In the genomic region with DNA sequence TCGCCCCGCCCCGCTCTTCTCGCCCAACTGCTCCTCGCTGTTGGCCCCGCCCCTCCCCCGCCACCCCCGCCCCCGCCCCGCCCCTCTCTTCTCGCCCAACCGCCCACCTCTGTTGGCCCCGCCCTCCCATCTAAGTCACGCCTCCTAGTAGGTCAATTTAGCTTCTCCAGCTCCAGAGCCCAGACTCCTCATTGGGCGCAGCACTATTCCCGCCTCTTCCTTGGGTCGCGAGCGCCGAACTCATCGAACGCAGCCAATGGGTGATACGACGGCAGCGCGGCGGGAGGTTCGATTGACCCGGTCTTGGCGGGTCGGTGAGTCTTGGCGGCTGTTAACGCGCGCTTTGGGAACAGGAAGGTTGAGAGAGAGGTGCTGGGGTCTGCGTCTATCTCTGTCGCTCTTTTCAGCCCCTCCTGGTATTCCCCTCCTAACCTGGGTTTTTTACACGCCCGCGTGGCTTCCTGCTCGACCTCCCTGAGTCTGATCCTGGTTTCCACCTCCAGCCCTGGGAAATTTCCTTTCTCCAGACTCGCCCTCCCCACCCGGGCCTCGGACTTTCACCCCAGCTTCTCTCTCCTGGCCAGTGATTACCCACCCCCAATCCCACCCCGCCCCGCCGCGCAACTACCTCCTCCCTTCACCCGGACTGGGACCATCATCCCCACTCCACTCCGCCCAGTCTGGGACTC, we compare ENCODE assay signal across 1 cellular context.
TF ChIP-seq lines count a peak whose summit lies in the region.

A gene (plus strand): TSS at position 331 of the 689 bp plus-strand sequence. CDS start 643 bp downstream, outside the sequence.

TF ChIP-seq in HepG2, 621 proteins besides CTCF, POLR2A, EP300 and RAD21 (continued from another document and continues in another):
- TF ChIP-seq CREM (IDR thresholded peaks at IDR 0.05) (peak; percentile 47; the same call in 1 of the 2 replicates), CREM (CRISPR knock-in tag; IDR thresholded peaks at IDR 0.05) (no peak), POLR2G (IDR thresholded peaks at IDR 0.05; ENCODE audit: low read depth, low read length) (peak; percentile 75), TAF1 (CRISPR knock-in tag; IDR thresholded peaks at IDR 0.05) (peak; percentile 65), TBX3 (IDR thresholded peaks at IDR 0.05; ENCODE audit: borderline replicate concordance) (0 out of 2 replicates have a peak, but pooled peaks have one; percentile 29), SOX5 (CRISPR knock-in tag; IDR thresholded peaks at IDR 0.05; ENCODE audit: borderline replicate concordance) (peak; percentile 41; the same call in 1 of the 2 replicates), TGIF2 (CRISPR knock-in tag; IDR thresholded peaks at IDR 0.05) (peak; percentile 98), LCORL (IDR thresholded peaks at IDR 0.05) (no peak), LCORL (CRISPR knock-in tag; IDR thresholded peaks at IDR 0.05) (no peak), YEATS2 (CRISPR knock-in tag; IDR thresholded peaks at IDR 0.05; ENCODE audit: borderline replicate concordance) (peak; percentile 92), RXRA (CRISPR knock-in tag; IDR thresholded peaks at IDR 0.05) (peak; percentile 72), TP53 (CRISPR knock-in tag; conservative IDR thresholded peaks at IDR 0.05) (0 out of 2 replicates have a peak, but pooled peaks have one; percentile 62), ZNF589 (CRISPR knock-in tag; conservative IDR thresholded peaks at IDR 0.05) (peak; percentile 94), MIER3 (CRISPR knock-in tag; IDR thresholded peaks at IDR 0.05; ENCODE audit: borderline replicate concordance) (peak; percentile 79; the same call in 1 of the 2 replicates), SETDB1 (CRISPR knock-in tag; IDR thresholded peaks at IDR 0.05; ENCODE audit: borderline replicate concordance) (no peak), ZNF703 (CRISPR knock-in tag; IDR thresholded peaks at IDR 0.05; ENCODE audit: borderline replicate concordance) (no peak), ZBTB1 (CRISPR knock-in tag; IDR thresholded peaks at IDR 0.05; ENCODE audit: borderline replicate concordance) (no peak), ZNF431 (CRISPR knock-in tag; IDR thresholded peaks at IDR 0.05; ENCODE audit: borderline replicate concordance, low read depth) (peak; percentile 76; the same call in 1 of the 2 replicates), RBM22 (optimal IDR thresholded peaks at IDR 0.05; ENCODE audit: low read length) (no peak), KDM5B (CRISPR knock-in tag; IDR thresholded peaks at IDR 0.05; ENCODE audit: borderline replicate concordance) (0 out of 2 replicates have a peak, but pooled peaks have one; percentile 62), ZNF891 (CRISPR knock-in tag; IDR thresholded peaks at IDR 0.05) (peak; percentile 15; the same call in 1 of the 2 replicates), SSRP1 (CRISPR knock-in tag; IDR thresholded peaks at IDR 0.05) (no peak), KAT8 (CRISPR knock-in tag; IDR thresholded peaks at IDR 0.05) (peak; percentile 79; the same call in 1 of the 2 replicates), ZNF773 (CRISPR knock-in tag; IDR thresholded peaks at IDR 0.05; ENCODE audit: borderline replicate concordance) (0 out of 2 replicates have a peak, but pooled peaks have one; percentile 50), ZNF772 (CRISPR knock-in tag; IDR thresholded peaks at IDR 0.05) (no peak), ZMYM4 (CRISPR knock-in tag; IDR thresholded peaks at IDR 0.05) (peak; percentile 70), ZNF430 (CRISPR knock-in tag; IDR thresholded peaks at IDR 0.05) (no peak), SMAD9 (CRISPR knock-in tag; IDR thresholded peaks at IDR 0.05) (no peak), ZFP90 (CRISPR knock-in tag; IDR thresholded peaks at IDR 0.05; ENCODE audit: borderline replicate concordance) (peak; percentile 15; the same call in 1 of the 2 replicates), ZNF546 (CRISPR knock-in tag; conservative IDR thresholded peaks at IDR 0.05) (peak; percentile 70; the same call in 1 of the 2 replicates), AGO2 (optimal IDR thresholded peaks at IDR 0.05; ENCODE audit: low read depth, low read length) (no peak), MEF2D (CRISPR knock-in tag; IDR thresholded peaks at IDR 0.05) (peak; percentile 20; the same call in 1 of the 2 replicates), ZNF121 (CRISPR knock-in tag; IDR thresholded peaks at IDR 0.05) (no peak), ZNF326 (CRISPR knock-in tag; IDR thresholded peaks at IDR 0.05; ENCODE audit: borderline replicate concordance) (no peak)
- TF ChIP-seq, protein P1, sequence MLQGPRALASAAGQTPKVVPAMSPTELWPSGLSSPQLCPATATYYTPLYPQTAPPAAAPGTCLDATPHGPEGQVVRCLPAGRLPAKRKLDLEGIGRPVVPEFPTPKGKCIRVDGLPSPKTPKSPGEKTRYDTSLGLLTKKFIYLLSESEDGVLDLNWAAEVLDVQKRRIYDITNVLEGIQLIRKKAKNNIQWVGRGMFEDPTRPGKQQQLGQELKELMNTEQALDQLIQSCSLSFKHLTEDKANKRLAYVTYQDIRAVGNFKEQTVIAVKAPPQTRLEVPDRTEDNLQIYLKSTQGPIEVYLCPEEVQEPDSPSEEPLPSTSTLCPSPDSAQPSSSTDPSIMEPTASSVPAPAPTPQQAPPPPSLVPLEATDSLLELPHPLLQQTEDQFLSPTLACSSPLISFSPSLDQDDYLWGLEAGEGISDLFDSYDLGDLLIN (CRISPR knock-in tag; IDR thresholded peaks at IDR 0.05; ENCODE audit: borderline replicate concordance) = peak; percentile 99; the same call in 1 of the 2 replicates
- TF ChIP-seq, protein P2, sequence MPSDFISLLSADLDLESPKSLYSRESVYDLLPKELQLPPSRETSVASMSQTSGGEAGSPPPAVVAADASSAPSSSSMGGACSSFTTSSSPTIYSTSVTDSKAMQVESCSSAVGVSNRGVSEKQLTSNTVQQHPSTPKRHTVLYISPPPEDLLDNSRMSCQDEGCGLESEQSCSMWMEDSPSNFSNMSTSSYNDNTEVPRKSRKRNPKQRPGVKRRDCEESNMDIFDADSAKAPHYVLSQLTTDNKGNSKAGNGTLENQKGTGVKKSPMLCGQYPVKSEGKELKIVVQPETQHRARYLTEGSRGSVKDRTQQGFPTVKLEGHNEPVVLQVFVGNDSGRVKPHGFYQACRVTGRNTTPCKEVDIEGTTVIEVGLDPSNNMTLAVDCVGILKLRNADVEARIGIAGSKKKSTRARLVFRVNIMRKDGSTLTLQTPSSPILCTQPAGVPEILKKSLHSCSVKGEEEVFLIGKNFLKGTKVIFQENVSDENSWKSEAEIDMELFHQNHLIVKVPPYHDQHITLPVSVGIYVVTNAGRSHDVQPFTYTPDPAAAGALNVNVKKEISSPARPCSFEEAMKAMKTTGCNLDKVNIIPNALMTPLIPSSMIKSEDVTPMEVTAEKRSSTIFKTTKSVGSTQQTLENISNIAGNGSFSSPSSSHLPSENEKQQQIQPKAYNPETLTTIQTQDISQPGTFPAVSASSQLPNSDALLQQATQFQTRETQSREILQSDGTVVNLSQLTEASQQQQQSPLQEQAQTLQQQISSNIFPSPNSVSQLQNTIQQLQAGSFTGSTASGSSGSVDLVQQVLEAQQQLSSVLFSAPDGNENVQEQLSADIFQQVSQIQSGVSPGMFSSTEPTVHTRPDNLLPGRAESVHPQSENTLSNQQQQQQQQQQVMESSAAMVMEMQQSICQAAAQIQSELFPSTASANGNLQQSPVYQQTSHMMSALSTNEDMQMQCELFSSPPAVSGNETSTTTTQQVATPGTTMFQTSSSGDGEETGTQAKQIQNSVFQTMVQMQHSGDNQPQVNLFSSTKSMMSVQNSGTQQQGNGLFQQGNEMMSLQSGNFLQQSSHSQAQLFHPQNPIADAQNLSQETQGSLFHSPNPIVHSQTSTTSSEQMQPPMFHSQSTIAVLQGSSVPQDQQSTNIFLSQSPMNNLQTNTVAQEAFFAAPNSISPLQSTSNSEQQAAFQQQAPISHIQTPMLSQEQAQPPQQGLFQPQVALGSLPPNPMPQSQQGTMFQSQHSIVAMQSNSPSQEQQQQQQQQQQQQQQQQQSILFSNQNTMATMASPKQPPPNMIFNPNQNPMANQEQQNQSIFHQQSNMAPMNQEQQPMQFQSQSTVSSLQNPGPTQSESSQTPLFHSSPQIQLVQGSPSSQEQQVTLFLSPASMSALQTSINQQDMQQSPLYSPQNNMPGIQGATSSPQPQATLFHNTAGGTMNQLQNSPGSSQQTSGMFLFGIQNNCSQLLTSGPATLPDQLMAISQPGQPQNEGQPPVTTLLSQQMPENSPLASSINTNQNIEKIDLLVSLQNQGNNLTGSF (CRISPR knock-in tag; IDR thresholded peaks at IDR 0.05) = peak; percentile 75; the same call in 1 of the 2 replicates
- TF ChIP-seq, protein P3, sequence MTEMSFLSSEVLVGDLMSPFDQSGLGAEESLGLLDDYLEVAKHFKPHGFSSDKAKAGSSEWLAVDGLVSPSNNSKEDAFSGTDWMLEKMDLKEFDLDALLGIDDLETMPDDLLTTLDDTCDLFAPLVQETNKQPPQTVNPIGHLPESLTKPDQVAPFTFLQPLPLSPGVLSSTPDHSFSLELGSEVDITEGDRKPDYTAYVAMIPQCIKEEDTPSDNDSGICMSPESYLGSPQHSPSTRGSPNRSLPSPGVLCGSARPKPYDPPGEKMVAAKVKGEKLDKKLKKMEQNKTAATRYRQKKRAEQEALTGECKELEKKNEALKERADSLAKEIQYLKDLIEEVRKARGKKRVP (CRISPR knock-in tag; IDR thresholded peaks at IDR 0.05) = peak in 1 of 2 experiments; percentile 77; a peak in 1 of 4 replicates
- TF ChIP-seq, protein P4, sequence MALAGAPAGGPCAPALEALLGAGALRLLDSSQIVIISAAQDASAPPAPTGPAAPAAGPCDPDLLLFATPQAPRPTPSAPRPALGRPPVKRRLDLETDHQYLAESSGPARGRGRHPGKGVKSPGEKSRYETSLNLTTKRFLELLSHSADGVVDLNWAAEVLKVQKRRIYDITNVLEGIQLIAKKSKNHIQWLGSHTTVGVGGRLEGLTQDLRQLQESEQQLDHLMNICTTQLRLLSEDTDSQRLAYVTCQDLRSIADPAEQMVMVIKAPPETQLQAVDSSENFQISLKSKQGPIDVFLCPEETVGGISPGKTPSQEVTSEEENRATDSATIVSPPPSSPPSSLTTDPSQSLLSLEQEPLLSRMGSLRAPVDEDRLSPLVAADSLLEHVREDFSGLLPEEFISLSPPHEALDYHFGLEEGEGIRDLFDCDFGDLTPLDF (CRISPR knock-in tag; IDR thresholded peaks at IDR 0.05) = peak; percentile 99
- TF ChIP-seq, protein P5, sequence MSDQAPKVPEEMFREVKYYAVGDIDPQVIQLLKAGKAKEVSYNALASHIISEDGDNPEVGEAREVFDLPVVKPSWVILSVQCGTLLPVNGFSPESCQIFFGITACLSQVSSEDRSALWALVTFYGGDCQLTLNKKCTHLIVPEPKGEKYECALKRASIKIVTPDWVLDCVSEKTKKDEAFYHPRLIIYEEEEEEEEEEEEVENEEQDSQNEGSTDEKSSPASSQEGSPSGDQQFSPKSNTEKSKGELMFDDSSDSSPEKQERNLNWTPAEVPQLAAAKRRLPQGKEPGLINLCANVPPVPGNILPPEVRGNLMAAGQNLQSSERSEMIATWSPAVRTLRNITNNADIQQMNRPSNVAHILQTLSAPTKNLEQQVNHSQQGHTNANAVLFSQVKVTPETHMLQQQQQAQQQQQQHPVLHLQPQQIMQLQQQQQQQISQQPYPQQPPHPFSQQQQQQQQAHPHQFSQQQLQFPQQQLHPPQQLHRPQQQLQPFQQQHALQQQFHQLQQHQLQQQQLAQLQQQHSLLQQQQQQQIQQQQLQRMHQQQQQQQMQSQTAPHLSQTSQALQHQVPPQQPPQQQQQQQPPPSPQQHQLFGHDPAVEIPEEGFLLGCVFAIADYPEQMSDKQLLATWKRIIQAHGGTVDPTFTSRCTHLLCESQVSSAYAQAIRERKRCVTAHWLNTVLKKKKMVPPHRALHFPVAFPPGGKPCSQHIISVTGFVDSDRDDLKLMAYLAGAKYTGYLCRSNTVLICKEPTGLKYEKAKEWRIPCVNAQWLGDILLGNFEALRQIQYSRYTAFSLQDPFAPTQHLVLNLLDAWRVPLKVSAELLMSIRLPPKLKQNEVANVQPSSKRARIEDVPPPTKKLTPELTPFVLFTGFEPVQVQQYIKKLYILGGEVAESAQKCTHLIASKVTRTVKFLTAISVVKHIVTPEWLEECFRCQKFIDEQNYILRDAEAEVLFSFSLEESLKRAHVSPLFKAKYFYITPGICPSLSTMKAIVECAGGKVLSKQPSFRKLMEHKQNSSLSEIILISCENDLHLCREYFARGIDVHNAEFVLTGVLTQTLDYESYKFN (CRISPR knock-in tag; conservative IDR thresholded peaks at IDR 0.05) = 0 out of 2 replicates have a peak, but pooled peaks have one; percentile 30
- TF ChIP-seq, protein P6, sequence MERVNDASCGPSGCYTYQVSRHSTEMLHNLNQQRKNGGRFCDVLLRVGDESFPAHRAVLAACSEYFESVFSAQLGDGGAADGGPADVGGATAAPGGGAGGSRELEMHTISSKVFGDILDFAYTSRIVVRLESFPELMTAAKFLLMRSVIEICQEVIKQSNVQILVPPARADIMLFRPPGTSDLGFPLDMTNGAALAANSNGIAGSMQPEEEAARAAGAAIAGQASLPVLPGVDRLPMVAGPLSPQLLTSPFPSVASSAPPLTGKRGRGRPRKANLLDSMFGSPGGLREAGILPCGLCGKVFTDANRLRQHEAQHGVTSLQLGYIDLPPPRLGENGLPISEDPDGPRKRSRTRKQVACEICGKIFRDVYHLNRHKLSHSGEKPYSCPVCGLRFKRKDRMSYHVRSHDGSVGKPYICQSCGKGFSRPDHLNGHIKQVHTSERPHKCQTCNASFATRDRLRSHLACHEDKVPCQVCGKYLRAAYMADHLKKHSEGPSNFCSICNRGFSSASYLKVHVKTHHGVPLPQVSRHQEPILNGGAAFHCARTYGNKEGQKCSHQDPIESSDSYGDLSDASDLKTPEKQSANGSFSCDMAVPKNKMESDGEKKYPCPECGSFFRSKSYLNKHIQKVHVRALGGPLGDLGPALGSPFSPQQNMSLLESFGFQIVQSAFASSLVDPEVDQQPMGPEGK (CRISPR knock-in tag; IDR thresholded peaks at IDR 0.05) = peak; percentile 21; the same call in 1 of the 2 replicates
- TF ChIP-seq, protein P7, sequence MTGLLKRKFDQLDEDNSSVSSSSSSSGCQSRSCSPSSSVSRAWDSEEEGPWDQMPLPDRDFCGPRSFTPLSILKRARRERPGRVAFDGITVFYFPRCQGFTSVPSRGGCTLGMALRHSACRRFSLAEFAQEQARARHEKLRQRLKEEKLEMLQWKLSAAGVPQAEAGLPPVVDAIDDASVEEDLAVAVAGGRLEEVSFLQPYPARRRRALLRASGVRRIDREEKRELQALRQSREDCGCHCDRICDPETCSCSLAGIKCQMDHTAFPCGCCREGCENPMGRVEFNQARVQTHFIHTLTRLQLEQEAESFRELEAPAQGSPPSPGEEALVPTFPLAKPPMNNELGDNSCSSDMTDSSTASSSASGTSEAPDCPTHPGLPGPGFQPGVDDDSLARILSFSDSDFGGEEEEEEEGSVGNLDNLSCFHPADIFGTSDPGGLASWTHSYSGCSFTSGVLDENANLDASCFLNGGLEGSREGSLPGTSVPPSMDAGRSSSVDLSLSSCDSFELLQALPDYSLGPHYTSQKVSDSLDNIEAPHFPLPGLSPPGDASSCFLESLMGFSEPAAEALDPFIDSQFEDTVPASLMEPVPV (CRISPR knock-in tag; IDR thresholded peaks at IDR 0.05) = peak; percentile 86; the same call in 1 of the 2 replicates
- TF ChIP-seq, protein P8, sequence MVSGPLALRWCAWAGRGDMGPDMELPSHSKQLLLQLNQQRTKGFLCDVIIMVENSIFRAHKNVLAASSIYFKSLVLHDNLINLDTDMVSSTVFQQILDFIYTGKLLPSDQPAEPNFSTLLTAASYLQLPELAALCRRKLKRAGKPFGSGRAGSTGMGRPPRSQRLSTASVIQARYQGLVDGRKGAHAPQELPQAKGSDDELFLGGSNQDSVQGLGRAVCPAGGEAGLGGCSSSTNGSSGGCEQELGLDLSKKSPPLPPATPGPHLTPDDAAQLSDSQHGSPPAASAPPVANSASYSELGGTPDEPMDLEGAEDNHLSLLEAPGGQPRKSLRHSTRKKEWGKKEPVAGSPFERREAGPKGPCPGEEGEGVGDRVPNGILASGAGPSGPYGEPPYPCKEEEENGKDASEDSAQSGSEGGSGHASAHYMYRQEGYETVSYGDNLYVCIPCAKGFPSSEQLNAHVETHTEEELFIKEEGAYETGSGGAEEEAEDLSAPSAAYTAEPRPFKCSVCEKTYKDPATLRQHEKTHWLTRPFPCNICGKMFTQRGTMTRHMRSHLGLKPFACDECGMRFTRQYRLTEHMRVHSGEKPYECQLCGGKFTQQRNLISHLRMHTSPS (CRISPR knock-in tag; IDR thresholded peaks at IDR 0.05; ENCODE audit: low read depth) = no peak
